Comparison of ENCODE assay signal across 17 cellular contexts in genomic region chr7:42192851-42193456, GRCh38. TPM values are rescaled to one million over a fixed set of nuclear protein-coding genes. Genes with fewer than 3 reads are reported as not detected.
A peak's percentile ranks its signal among the peaks of the same experiment; 100 is the strongest.
DNase-seq lines count a peak whose midpoint lies in the region; ATAC-seq and TF ChIP-seq lines count a peak whose summit lies in the region.
"Had no signal": no experiment of that assay in that cellular context is flagged by ENCODE, and none has a peak within 500 bp of the region (broad histone marks: within the 10 kb centered on the region; RNA-seq: fewer than 3 reads in every experiment).

No MANE protein-coding gene starts in this region.

- peaks cover 55% of the 10 kb centered on the region for H3K4me1 ChIP-seq in ACC112 (ENCODE audit: control insufficient read depth, insufficient read depth, low read length, unreplicated experiment)
- H3K4me1 ChIP-seq in breast epithelium: peaks cover 0 to 4% of the 10 kb centered on the region in 2 donors

- intact Hi-C loops in breast epithelium (cut with DNase I; ENCODE audit: low total_unique reads): no loop called here

- H3K4me3 Mint-ChIP-seq in HFFc6: peak overlapping the region; percentile 58; the same call in 1 of the 2 replicates
- H3K4me3 Mint-ChIP-seq: activated CD4-positive, alpha-beta memory T cell treated with anti-CD3 and anti-CD28 coated beads, Interleukin-2, amount 10 ng/mL, durations not matched to agents 7 days and 5 days; central memory CD8-positive, alpha-beta T cell had no signal

- no peaks in the 10 kb centered on the region; the same call in 1 of the 2 replicates for H3K27me3 Mint-ChIP-seq in HFFc6 (ENCODE audit: insufficient read depth)
- H3K27me3 Mint-ChIP-seq: activated CD4-positive, alpha-beta memory T cell treated with anti-CD3 and anti-CD28 coated beads, Interleukin-2, amount 10 ng/mL, durations not matched to agents 7 days and 5 days; central memory CD8-positive, alpha-beta T cell had no signal

- H3K4me1 Mint-ChIP-seq in HFFc6 (ENCODE audit: low read depth): peaks cover 72% of the 10 kb centered on the region
- H3K4me1 Mint-ChIP-seq: activated CD4-positive, alpha-beta memory T cell treated with anti-CD3 and anti-CD28 coated beads, Interleukin-2, amount 10 ng/mL, durations not matched to agents 7 days and 5 days; central memory CD8-positive, alpha-beta T cell had no signal

- H3K9me3 Mint-ChIP-seq in HFFc6: no peaks in the 10 kb centered on the region
- H3K9me3 Mint-ChIP-seq: activated CD4-positive, alpha-beta memory T cell treated with anti-CD3 and anti-CD28 coated beads, Interleukin-2, amount 10 ng/mL, durations not matched to agents 7 days and 5 days; central memory CD8-positive, alpha-beta T cell had no signal

- peak overlapping the region; percentile 56 for H3K27ac ChIP-seq in ACC112 (ENCODE audit: low read depth, low read length)
- H3K27ac ChIP-seq in breast epithelium: peak overlapping the region; percentile 33 to 36
- H3K27ac ChIP-seq: upper lobe of right lung had no signal

- no peak for TF ChIP-seq POLR2A in breast epithelium (IDR thresholded peaks at IDR 0.05)

- H3K36me3 ChIP-seq in ACC112 (ENCODE audit: insufficient read depth, low read length) (no peaks in the 10 kb centered on the region), breast epithelium (no peaks in the 10 kb centered on the region)
- H3K36me3 ChIP-seq: upper lobe of right lung had no signal

- ATAC-seq in HG02763 (IDR thresholded peaks at IDR 0.05; ENCODE audit: unreplicated experiment): no peak
- ATAC-seq: upper lobe of right lung had no signal

- DNase-seq in HFFc6 (no peak), breast epithelium (ENCODE audit: low spot score in 2 of 2) (no peak), left kidney (ENCODE audit: low read depth, low spot score) (peak; percentile 85), NCI-H1105 (lab: John Stamatoyannopoulos, UW) (no peak), hypothalamus (lab: John Stamatoyannopoulos, UW) (no peak)
- no peak for DNase-seq in activated T-cell treated with anti-CD3 and anti-CD28 coated beads, Interleukin-2, amount 50 U/mL, for 1 hour
- DNase-seq: activated CD4-positive, alpha-beta memory T cell treated with anti-CD3 and anti-CD28 coated beads, Interleukin-2, amount 10 ng/mL, durations not matched to agents 7 days and 5 days; activated gamma-delta T cell; erythroblast; NCI-H146; NCI-H524 treated with DMSO at 0.1 percent for 48 hours; posterior cingulate gyrus; T-helper 9 cell; upper lobe of right lung had no signal

- H3K27me3 ChIP-seq in ACC112 (ENCODE audit: insufficient read depth, low read length) (no peaks in the 10 kb centered on the region), breast epithelium (no peaks in the 10 kb centered on the region)
- H3K27me3 ChIP-seq: upper lobe of right lung had no signal

- H3K79me2 ChIP-seq in ACC112 (ENCODE audit: control insufficient read depth, insufficient read depth, low read length, unreplicated experiment): peaks cover 14% of the 10 kb centered on the region

- H3K4me3 ChIP-seq in ACC112 (ENCODE audit: low read depth, low read length) (no peak overlapping the region), breast epithelium (no peak overlapping the region)
- H3K4me3 ChIP-seq: upper lobe of right lung had no signal

- H3K9me3 ChIP-seq in breast epithelium: no peaks in the 10 kb centered on the region
- H3K9me3 ChIP-seq: upper lobe of right lung had no signal

- 0 out of 2 replicates have a peak, but pooled peaks cover 6% of the 10 kb centered on the region for H3K36me3 Mint-ChIP-seq in HFFc6 (ENCODE audit: low read depth)

- no peak overlapping the region for H2AFZ ChIP-seq in ACC112 (ENCODE audit: low read length, unreplicated experiment)

- peak overlapping the region; percentile 60 for H3K27ac Mint-ChIP-seq in HFFc6
- H3K27ac Mint-ChIP-seq: activated CD4-positive, alpha-beta memory T cell treated with anti-CD3 and anti-CD28 coated beads, Interleukin-2, amount 10 ng/mL, durations not matched to agents 7 days and 5 days had no signal

- no peak for TF ChIP-seq CTCF in HFFc6 (IDR thresholded peaks at IDR 0.05)
- no peak for TF ChIP-seq CTCF in breast epithelium (IDR thresholded peaks at IDR 0.05)

RNA-seq across cellular contexts. Expression of gene GLI3, which starts 44.1 kb away (rescaled TPM):
- total RNA-seq in HFFc6 (2021; fragmentation: NEBNext Ultra II Directional; extraction: Animal tissue kit (Norgen Biotek cat#: 25700)): 10 to 100 TPM; 12.5 to 23.0 (median 21.7) TPM
- total RNA-seq in breast epithelium: 10 to 100 TPM; 10.2 to 29.9 (median 22.6) TPM
- total RNA-seq: activated CD4-positive, alpha-beta memory T cell treated with anti-CD3 and anti-CD28 coated beads, Interleukin-2, amount 10 ng/mL, durations not matched to agents 7 days and 5 days had no signal
